ENCODE assay signal across 1 cellular context in genomic region chr5:180673371-180674252, GRCh38.
TF ChIP-seq lines count a peak whose summit lies in the region.

No MANE protein-coding gene starts in this region.

TF ChIP-seq in SK-N-SH, 30 proteins besides CTCF, POLR2A, EP300 and RAD21 (continued from another document):
- TF ChIP-seq REST (IDR thresholded peaks at IDR 0.05; ENCODE audit: low read depth, low read length) (no peak), GABPA (IDR thresholded peaks at IDR 0.05; ENCODE audit: low read depth) (no peak), FOSL2 (IDR thresholded peaks at IDR 0.05; ENCODE audit: borderline replicate concordance, low read depth) (no peak)
